ENCODE assay signal across 2 cellular contexts in the genomic region with DNA sequence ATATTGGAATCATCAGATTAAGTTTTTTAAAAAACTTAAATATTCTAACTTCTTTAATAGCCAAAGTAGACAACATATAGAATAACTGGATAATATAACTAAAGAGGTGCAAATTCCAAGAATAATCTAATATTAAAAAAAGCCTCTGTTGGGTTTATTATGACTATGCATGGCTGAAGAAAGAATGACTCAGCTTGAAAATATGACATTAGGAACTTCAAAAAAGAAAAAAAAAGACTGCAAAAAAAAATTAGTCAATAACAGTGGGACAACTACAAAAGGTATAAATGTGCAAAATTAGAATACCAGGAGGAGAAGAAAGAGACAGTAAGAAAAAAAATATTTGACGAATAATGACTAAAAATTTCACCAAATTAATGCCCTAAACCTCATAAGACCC.
TF ChIP-seq lines count a peak whose summit lies in the region.

No MANE protein-coding gene starts in this region.

TF ChIP-seq in HepG2, 621 proteins besides CTCF, POLR2A, EP300 and RAD21:
- TF ChIP-seq NFE2L2 (IDR thresholded peaks at IDR 0.05; ENCODE audit: low read length), result peak; percentile 19; the same call in 1 of the 2 replicates
- no peak for TF ChIP-seq ZNF510 (CRISPR knock-in tag; IDR thresholded peaks at IDR 0.05; ENCODE audit: low read depth)
TF ChIP-seq in HepG2: peak in this region for 1.

TF ChIP-seq in K562, 482 proteins besides CTCF, POLR2A, EP300 and RAD21:
- no peak for TF ChIP-seq ZNF431 (CRISPR knock-in tag; IDR thresholded peaks at IDR 0.05)
- TF ChIP-seq FOSL1 (tag; conservative IDR thresholded peaks at IDR 0.05), result no peak
- TF ChIP-seq ZNF316 (IDR thresholded peaks at IDR 0.05), result peak; percentile 35; the same call in 1 of the 2 replicates
- TF ChIP-seq XRCC5 (IDR thresholded peaks at IDR 0.05; ENCODE audit: low read depth, low read length), result no peak
- no peak for TF ChIP-seq POLR2G (IDR thresholded peaks at IDR 0.05; ENCODE audit: low read depth, low read length)
- TF ChIP-seq MCM2 (IDR thresholded peaks at IDR 0.05; ENCODE audit: low read depth), result no peak
- TF ChIP-seq, protein P1, sequence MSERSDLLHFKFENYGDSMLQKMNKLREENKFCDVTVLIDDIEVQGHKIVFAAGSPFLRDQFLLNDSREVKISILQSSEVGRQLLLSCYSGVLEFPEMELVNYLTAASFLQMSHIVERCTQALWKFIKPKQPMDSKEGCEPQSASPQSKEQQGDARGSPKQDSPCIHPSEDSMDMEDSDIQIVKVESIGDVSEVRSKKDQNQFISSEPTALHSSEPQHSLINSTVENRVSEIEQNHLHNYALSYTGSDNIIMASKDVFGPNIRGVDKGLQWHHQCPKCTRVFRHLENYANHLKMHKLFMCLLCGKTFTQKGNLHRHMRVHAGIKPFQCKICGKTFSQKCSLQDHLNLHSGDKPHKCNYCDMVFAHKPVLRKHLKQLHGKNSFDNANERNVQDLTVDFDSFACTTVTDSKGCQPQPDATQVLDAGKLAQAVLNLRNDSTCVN (CRISPR knock-in tag; IDR thresholded peaks at IDR 0.05), result no peak
